Comparison of ENCODE assay signal across 1 cellular context in the genomic region with DNA sequence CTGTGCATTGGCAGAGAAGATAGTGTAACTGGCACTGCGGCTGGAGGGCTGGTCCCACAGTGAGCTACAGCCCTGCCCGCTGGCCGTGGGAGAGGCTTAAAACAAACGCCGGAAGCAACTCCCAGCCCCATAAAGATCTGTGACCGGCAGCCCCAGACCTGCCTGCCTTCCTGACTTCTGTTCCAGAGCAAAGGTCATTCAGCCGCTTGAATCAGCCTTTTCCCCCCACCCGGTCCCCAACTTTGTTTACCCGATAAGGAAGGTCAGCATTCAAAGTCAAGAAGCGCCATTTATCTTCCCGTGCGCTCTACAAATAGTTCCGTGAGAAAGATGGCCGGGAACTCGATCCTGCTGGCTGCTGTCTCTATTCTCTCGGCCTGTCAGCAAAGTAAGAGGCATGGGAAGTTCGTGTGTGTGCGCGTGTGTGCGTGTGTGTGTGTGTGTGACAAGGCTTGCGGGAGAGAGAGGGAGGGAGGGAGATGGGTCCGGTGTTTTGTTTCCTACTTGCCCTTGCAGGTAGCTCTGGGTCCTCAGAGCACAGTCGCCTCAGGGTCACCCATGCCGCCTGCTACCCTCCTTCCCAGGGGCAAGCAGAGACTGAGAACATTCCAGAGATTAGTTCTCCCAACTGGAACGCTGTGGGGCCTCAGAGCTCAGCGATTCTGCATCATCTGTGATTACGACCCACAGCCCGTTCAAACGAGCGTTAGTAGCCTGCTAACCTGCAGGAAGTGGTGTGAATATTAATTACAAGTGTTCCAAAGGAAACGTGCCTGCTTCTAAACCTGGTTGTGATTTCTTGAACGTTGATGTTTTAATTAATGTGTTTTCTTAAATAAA.
TF ChIP-seq lines count a peak whose summit lies in the region.

A gene (plus strand): TSS at position 130 of the 840 bp plus-strand sequence. CDS start 201 bp downstream, at position 331.

TF ChIP-seq in K562, 482 proteins besides CTCF, POLR2A, EP300 and RAD21 (continued from another document and continues in another):
- TF ChIP-seq, protein P1, sequence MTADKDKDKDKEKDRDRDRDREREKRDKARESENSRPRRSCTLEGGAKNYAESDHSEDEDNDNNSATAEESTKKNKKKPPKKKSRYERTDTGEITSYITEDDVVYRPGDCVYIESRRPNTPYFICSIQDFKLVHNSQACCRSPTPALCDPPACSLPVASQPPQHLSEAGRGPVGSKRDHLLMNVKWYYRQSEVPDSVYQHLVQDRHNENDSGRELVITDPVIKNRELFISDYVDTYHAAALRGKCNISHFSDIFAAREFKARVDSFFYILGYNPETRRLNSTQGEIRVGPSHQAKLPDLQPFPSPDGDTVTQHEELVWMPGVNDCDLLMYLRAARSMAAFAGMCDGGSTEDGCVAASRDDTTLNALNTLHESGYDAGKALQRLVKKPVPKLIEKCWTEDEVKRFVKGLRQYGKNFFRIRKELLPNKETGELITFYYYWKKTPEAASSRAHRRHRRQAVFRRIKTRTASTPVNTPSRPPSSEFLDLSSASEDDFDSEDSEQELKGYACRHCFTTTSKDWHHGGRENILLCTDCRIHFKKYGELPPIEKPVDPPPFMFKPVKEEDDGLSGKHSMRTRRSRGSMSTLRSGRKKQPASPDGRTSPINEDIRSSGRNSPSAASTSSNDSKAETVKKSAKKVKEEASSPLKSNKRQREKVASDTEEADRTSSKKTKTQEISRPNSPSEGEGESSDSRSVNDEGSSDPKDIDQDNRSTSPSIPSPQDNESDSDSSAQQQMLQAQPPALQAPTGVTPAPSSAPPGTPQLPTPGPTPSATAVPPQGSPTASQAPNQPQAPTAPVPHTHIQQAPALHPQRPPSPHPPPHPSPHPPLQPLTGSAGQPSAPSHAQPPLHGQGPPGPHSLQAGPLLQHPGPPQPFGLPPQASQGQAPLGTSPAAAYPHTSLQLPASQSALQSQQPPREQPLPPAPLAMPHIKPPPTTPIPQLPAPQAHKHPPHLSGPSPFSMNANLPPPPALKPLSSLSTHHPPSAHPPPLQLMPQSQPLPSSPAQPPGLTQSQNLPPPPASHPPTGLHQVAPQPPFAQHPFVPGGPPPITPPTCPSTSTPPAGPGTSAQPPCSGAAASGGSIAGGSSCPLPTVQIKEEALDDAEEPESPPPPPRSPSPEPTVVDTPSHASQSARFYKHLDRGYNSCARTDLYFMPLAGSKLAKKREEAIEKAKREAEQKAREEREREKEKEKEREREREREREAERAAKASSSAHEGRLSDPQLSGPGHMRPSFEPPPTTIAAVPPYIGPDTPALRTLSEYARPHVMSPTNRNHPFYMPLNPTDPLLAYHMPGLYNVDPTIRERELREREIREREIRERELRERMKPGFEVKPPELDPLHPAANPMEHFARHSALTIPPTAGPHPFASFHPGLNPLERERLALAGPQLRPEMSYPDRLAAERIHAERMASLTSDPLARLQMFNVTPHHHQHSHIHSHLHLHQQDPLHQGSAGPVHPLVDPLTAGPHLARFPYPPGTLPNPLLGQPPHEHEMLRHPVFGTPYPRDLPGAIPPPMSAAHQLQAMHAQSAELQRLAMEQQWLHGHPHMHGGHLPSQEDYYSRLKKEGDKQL (CRISPR knock-in tag; IDR thresholded peaks at IDR 0.05; ENCODE audit: borderline replicate concordance) = no peak
- TF ChIP-seq HDGF (IDR thresholded peaks at IDR 0.05) = 0 out of 2 replicates have a peak, but pooled peaks have one; percentile 43
- TF ChIP-seq, protein P2, sequence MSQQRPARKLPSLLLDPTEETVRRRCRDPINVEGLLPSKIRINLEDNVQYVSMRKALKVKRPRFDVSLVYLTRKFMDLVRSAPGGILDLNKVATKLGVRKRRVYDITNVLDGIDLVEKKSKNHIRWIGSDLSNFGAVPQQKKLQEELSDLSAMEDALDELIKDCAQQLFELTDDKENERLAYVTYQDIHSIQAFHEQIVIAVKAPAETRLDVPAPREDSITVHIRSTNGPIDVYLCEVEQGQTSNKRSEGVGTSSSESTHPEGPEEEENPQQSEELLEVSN (IDR thresholded peaks at IDR 0.05; ENCODE audit: borderline replicate concordance in 1 of 2, extremely low read depth in 1 of 2, insufficient read depth in 1 of 2, insufficient read length in 1 of 2, low read depth in 1 of 2, low read length in 1 of 2, poor library complexity in 1 of 2, severe bottlenecking in 1 of 2) = peak in 1 of 2 experiments; percentile 34
- TF ChIP-seq BHLHE40 (IDR thresholded peaks at IDR 0.05; ENCODE audit: low read length) = peak; percentile 43; the same call in 1 of the 2 replicates
- peak; percentile 83 for TF ChIP-seq SUPT5H (IDR thresholded peaks at IDR 0.05)
- no peak for TF ChIP-seq CHD4 (IDR thresholded peaks at IDR 0.05; ENCODE audit: insufficient read depth, insufficient replicate concordance, low read depth, low read length, poor library complexity, severe bottlenecking)
- TF ChIP-seq XRCC5 (IDR thresholded peaks at IDR 0.05; ENCODE audit: low read depth, low read length) = 0 out of 2 replicates have a peak, but pooled peaks have one; percentile 37
- peak; percentile 49; the same call in 1 of the 2 replicates for TF ChIP-seq POLR2H (tag; IDR thresholded peaks at IDR 0.05; ENCODE audit: low read depth)
- TF ChIP-seq, protein P3, sequence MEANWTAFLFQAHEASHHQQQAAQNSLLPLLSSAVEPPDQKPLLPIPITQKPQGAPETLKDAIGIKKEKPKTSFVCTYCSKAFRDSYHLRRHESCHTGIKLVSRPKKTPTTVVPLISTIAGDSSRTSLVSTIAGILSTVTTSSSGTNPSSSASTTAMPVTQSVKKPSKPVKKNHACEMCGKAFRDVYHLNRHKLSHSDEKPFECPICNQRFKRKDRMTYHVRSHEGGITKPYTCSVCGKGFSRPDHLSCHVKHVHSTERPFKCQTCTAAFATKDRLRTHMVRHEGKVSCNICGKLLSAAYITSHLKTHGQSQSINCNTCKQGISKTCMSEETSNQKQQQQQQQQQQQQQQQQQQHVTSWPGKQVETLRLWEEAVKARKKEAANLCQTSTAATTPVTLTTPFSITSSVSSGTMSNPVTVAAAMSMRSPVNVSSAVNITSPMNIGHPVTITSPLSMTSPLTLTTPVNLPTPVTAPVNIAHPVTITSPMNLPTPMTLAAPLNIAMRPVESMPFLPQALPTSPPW (CRISPR knock-in tag; IDR thresholded peaks at IDR 0.05) = peak; percentile 49
- no peak for TF ChIP-seq ZNF780A (CRISPR knock-in tag; IDR thresholded peaks at IDR 0.05)
- TF ChIP-seq ARID1B (IDR thresholded peaks at IDR 0.05) = peak; percentile 71
- TF ChIP-seq ZNF561 (CRISPR knock-in tag; conservative IDR thresholded peaks at IDR 0.05) = no peak
- TF ChIP-seq, protein P4, sequence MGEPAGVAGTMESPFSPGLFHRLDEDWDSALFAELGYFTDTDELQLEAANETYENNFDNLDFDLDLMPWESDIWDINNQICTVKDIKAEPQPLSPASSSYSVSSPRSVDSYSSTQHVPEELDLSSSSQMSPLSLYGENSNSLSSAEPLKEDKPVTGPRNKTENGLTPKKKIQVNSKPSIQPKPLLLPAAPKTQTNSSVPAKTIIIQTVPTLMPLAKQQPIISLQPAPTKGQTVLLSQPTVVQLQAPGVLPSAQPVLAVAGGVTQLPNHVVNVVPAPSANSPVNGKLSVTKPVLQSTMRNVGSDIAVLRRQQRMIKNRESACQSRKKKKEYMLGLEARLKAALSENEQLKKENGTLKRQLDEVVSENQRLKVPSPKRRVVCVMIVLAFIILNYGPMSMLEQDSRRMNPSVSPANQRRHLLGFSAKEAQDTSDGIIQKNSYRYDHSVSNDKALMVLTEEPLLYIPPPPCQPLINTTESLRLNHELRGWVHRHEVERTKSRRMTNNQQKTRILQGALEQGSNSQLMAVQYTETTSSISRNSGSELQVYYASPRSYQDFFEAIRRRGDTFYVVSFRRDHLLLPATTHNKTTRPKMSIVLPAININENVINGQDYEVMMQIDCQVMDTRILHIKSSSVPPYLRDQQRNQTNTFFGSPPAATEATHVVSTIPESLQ (CRISPR knock-in tag; IDR thresholded peaks at IDR 0.05) = no peak
- TF ChIP-seq ZNF316 (IDR thresholded peaks at IDR 0.05) = no peak
- no peak for TF ChIP-seq ZSCAN29 (IDR thresholded peaks at IDR 0.05)
- TF ChIP-seq SAFB (IDR thresholded peaks at IDR 0.05; ENCODE audit: borderline replicate concordance, low read depth, low read length) = no peak
- peak; percentile 59; the same call in 1 of the 2 replicates for TF ChIP-seq ZBTB17 (CRISPR knock-in tag; IDR thresholded peaks at IDR 0.05)
- TF ChIP-seq PRPF4 (IDR thresholded peaks at IDR 0.05; ENCODE audit: insufficient read depth, low read depth, low read length, poor library complexity, severe bottlenecking) = no peak
- TF ChIP-seq, protein P5, sequence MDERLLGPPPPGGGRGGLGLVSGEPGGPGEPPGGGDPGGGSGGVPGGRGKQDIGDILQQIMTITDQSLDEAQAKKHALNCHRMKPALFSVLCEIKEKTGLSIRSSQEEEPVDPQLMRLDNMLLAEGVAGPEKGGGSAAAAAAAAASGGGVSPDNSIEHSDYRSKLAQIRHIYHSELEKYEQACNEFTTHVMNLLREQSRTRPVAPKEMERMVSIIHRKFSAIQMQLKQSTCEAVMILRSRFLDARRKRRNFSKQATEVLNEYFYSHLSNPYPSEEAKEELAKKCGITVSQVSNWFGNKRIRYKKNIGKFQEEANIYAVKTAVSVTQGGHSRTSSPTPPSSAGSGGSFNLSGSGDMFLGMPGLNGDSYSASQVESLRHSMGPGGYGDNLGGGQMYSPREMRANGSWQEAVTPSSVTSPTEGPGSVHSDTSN (CRISPR knock-in tag; IDR thresholded peaks at IDR 0.05; ENCODE audit: low read depth) = no peak
- TF ChIP-seq, protein P5 (tag; conservative IDR thresholded peaks at IDR 0.05; ENCODE audit: low read depth) = peak; percentile 68
- no peak for TF ChIP-seq GATAD2B (IDR thresholded peaks at IDR 0.05; ENCODE audit: borderline replicate concordance)
- peak; percentile 43 for TF ChIP-seq SMAD1 (IDR thresholded peaks at IDR 0.05; ENCODE audit: low read depth, low read length, partially characterized antibody)
- no peak for TF ChIP-seq POLR2AphosphoS2 (IDR thresholded peaks at IDR 0.05; ENCODE audit: low read length)
- TF ChIP-seq CBX8 (IDR thresholded peaks at IDR 0.05; ENCODE audit: borderline replicate concordance, extremely low read depth, low read depth, low read length, poor library complexity, severe bottlenecking) = no peak
- TF ChIP-seq, protein P6, sequence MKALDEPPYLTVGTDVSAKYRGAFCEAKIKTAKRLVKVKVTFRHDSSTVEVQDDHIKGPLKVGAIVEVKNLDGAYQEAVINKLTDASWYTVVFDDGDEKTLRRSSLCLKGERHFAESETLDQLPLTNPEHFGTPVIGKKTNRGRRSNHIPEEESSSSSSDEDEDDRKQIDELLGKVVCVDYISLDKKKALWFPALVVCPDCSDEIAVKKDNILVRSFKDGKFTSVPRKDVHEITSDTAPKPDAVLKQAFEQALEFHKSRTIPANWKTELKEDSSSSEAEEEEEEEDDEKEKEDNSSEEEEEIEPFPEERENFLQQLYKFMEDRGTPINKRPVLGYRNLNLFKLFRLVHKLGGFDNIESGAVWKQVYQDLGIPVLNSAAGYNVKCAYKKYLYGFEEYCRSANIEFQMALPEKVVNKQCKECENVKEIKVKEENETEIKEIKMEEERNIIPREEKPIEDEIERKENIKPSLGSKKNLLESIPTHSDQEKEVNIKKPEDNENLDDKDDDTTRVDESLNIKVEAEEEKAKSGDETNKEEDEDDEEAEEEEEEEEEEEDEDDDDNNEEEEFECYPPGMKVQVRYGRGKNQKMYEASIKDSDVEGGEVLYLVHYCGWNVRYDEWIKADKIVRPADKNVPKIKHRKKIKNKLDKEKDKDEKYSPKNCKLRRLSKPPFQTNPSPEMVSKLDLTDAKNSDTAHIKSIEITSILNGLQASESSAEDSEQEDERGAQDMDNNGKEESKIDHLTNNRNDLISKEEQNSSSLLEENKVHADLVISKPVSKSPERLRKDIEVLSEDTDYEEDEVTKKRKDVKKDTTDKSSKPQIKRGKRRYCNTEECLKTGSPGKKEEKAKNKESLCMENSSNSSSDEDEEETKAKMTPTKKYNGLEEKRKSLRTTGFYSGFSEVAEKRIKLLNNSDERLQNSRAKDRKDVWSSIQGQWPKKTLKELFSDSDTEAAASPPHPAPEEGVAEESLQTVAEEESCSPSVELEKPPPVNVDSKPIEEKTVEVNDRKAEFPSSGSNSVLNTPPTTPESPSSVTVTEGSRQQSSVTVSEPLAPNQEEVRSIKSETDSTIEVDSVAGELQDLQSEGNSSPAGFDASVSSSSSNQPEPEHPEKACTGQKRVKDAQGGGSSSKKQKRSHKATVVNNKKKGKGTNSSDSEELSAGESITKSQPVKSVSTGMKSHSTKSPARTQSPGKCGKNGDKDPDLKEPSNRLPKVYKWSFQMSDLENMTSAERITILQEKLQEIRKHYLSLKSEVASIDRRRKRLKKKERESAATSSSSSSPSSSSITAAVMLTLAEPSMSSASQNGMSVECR (CRISPR knock-in tag; IDR thresholded peaks at IDR 0.05) = no peak
- TF ChIP-seq, protein P7, sequence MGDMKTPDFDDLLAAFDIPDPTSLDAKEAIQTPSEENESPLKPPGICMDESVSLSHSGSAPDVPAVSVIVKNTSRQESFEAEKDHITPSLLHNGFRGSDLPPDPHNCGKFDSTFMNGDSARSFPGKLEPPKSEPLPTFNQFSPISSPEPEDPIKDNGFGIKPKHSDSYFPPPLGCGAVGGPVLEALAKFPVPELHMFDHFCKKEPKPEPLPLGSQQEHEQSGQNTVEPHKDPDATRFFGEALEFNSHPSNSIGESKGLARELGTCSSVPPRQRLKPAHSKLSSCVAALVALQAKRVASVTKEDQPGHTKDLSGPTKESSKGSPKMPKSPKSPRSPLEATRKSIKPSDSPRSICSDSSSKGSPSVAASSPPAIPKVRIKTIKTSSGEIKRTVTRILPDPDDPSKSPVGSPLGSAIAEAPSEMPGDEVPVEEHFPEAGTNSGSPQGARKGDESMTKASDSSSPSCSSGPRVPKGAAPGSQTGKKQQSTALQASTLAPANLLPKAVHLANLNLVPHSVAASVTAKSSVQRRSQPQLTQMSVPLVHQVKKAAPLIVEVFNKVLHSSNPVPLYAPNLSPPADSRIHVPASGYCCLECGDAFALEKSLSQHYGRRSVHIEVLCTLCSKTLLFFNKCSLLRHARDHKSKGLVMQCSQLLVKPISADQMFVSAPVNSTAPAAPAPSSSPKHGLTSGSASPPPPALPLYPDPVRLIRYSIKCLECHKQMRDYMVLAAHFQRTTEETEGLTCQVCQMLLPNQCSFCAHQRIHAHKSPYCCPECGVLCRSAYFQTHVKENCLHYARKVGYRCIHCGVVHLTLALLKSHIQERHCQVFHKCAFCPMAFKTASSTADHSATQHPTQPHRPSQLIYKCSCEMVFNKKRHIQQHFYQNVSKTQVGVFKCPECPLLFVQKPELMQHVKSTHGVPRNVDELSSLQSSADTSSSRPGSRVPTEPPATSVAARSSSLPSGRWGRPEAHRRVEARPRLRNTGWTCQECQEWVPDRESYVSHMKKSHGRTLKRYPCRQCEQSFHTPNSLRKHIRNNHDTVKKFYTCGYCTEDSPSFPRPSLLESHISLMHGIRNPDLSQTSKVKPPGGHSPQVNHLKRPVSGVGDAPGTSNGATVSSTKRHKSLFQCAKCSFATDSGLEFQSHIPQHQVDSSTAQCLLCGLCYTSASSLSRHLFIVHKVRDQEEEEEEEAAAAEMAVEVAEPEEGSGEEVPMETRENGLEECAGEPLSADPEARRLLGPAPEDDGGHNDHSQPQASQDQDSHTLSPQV (IDR thresholded peaks at IDR 0.05) = peak; percentile 41; the same call in 1 of the 2 replicates
- no peak for TF ChIP-seq TAF15 (IDR thresholded peaks at IDR 0.05; ENCODE audit: low read depth, low read length)
- TF ChIP-seq, protein P8, sequence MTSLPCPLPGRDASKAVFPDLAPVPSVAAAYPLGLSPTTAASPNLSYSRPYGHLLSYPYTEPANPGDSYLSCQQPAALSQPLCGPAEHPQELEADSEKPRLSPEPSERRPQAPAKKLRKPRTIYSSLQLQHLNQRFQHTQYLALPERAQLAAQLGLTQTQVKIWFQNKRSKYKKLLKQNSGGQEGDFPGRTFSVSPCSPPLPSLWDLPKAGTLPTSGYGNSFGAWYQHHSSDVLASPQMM (CRISPR knock-in tag; IDR thresholded peaks at IDR 0.05) = no peak
